8 cellular contexts compared by ENCODE assay signal in the genomic region with DNA sequence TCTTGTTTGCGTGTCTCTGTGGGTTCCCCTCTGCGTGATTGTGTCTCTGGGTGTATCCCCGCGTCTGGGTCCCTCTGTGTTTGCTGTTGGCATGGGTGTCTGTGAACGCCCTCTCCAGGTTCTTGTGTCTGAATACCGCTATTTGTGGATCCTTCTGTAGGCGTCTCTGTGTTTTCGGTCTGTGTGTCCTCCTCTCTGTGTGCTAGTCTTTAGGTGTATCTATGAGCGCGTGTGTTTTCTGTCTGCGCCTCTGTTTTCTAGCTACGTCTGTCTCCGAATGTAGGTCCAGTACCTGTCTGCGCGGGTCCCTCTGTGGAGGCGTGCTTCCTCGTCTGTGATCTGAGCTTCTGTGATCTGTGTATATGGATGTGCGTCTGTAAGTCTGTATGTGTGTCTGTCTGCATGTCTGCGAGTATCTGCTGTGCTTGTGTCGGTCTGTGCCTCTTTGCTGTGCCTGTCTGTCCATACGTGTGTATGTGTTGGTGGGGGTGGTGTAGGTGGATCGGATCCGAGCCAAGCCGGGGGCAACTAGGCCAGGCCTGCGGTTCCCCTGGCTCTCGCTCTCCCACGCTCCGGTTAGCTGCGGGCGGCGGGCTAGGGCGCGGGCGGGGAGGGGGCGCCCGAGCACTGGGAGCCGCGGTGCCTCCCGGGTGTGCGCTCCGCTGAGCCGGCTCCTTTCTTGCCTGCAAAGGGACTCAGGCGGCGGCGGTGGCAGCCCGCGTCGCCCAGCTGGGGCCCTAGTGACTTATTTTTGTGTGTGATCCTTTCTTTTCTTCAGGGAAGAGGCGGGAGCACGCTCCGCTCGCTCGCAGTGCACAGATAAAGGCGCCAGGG.
DNase-seq lines count a peak whose midpoint lies in the region; ATAC-seq, FAIRE-seq and TF ChIP-seq lines count a peak whose summit lies in the region.

No MANE protein-coding gene starts in this region.

- TF ChIP-seq EP300 in ovary (IDR thresholded peaks at IDR 0.05) = no peak

- intact Hi-C loops in ovary (cut with DNase I) = no loop called here

- peak; percentile 45 for ATAC-seq in GM21529 (IDR thresholded peaks at IDR 0.05; ENCODE audit: unreplicated experiment)

- H2AFZ ChIP-seq in osteoblast (ENCODE audit: low read length) = peak overlapping the region; percentile 90

- H3K27ac ChIP-seq in osteoblast (ENCODE audit: low read depth, low read length) (peak overlapping the region; percentile 31), ovary (no peak overlapping the region)

- no peaks in the 10 kb centered on the region for H4K20me1 ChIP-seq in osteoblast (ENCODE audit: insufficient read depth, low read length)

- peaks cover 51% of the 10 kb centered on the region for H3K27me3 ChIP-seq in osteoblast (ENCODE audit: insufficient read depth, low read length)
- no peaks in the 10 kb centered on the region for H3K27me3 ChIP-seq in ovary

- H3K4me2 ChIP-seq in osteoblast (ENCODE audit: insufficient read depth, low read length) = peak overlapping the region; percentile 94

- H3K79me2 ChIP-seq in osteoblast (ENCODE audit: insufficient read depth, low read length) = no peaks in the 10 kb centered on the region

- H3K4me3 ChIP-seq in fibroblast of the aortic adventitia (ENCODE audit: low read depth, low read length) (peak overlapping the region; percentile 77), osteoblast (ENCODE audit: insufficient read depth, low read length) (peak overlapping the region; percentile 79), ovary (no peak overlapping the region)

- no peaks in the 10 kb centered on the region for H3K36me3 ChIP-seq in osteoblast (ENCODE audit: insufficient read depth, low read length)
- H3K36me3 ChIP-seq in ovary = no peaks in the 10 kb centered on the region

- DNase-seq in D721Med (ENCODE audit: insufficient read length, low spot score) = peak; percentile 53
- peak; percentile 66 for DNase-seq in NCI-H748 treated with DMSO at 0.1 percent for 48 hours (lab: John Stamatoyannopoulos, UW)
- peak; percentile 34 for DNase-seq in fibroblast of the aortic adventitia (ENCODE audit: low read depth)
- DNase-seq in osteoblast (ENCODE audit: insufficient read length, low spot score, missing footprints) = peak; percentile 90
- DNase-seq in T-helper 2 cell = no peak
- DNase-seq in KG1 (lab: John Stamatoyannopoulos, UW) = no peak
- no peak for DNase-seq in ovary

- H3K4me1 ChIP-seq in osteoblast (ENCODE audit: insufficient read depth, low read length) (peaks cover 12% of the 10 kb centered on the region), ovary (ENCODE audit: insufficient read depth) (peaks cover 2% of the 10 kb centered on the region)

- no peak for TF ChIP-seq POLR2A in ovary (IDR thresholded peaks at IDR 0.05)

- TF ChIP-seq CTCF in D721Med (IDR thresholded peaks at IDR 0.05; ENCODE audit: insufficient read depth, missing control alignments) = no peak
- TF ChIP-seq CTCF in fibroblast of the aortic adventitia (IDR thresholded peaks at IDR 0.05; ENCODE audit: insufficient read depth, low read length) = no peak
- TF ChIP-seq CTCF in osteoblast (IDR thresholded peaks at IDR 0.05; ENCODE audit: extremely low read depth, low read depth, low read length) = no peak
- TF ChIP-seq CTCF in ovary (IDR thresholded peaks at IDR 0.05) = no peak

- 3 to 4% (median 4%) methylated on average over 48 to 54 of the region's 54 CpGs for WGBS in ovary, 3 donors

- FAIRE-seq in D721Med (lab: Jason Lieb, UNC) = no peak

- no peaks in the 10 kb centered on the region for H3K9me3 ChIP-seq in osteoblast (ENCODE audit: low read depth, low read length)
- H3K9me3 ChIP-seq in ovary = no peaks in the 10 kb centered on the region

Comparison
In these comparisons a context has a peak if more than half of its experiments do, and no peak if none do; other contexts are left out.
1. DNase-seq: peak in D721Med (single experiment), NCI-H748 treated with DMSO at 0.1 percent for 48 hours (single experiment), fibroblast of the aortic adventitia (single experiment) and osteoblast (single experiment); none in T-helper 2 cell (0 of 5), KG1 (single experiment) and ovary (0 of 5).